8 cellular contexts compared by ENCODE assay signal in the genomic region with DNA sequence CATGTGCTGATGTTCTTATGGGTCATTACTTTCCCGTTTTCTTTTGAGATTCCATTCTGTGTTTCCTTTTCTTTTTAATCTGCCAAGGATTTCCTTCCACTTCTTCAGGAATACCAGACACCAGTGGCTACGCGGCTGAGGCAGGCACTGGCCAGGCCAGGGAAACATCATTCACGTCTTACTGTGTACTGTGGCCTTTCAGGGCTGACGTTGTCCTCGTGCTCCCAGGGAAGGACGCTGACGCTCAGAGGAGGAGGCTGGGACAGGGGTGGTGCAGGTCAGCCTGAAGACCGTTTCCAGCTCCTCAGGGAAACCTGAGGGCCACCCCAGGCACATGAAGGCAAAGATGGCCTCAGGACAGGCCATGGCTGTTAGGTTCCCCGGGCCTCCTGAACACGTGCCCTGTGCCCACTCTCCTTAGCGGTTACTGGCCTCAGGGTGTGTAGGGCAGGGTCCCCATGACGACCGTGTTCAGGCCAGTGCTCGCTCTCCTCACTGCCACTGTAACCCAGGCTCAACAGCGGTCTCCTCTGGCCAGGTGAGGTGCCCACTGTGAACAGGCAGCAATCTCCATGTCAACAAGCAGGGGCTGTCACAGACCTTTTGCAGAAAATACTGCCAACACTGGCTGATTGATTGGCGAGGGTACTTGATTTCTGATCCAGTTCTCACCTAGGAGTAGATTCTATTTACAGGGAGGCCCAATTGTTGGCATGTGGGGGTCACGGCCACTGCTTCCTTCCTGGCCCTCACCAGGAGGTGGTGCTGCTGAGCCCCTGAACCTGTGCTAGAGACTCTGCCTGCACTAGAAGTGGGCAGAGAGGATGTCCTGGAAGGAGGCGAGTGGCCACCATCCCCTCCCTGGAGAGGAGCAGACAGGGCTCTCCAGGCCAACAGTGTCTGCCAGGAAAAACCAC.
DNase-seq lines count a peak whose midpoint lies in the region; ATAC-seq and TF ChIP-seq lines count a peak whose summit lies in the region.

No MANE protein-coding gene starts in this region.

- H3K27me3 Mint-ChIP-seq in osteocyte (ENCODE audit: unreplicated experiment), result no peaks in the 10 kb centered on the region

- H3K27ac Mint-ChIP-seq in osteocyte (ENCODE audit: unreplicated experiment), result peak overlapping the region; percentile 2

- peaks cover 63% of the 10 kb centered on the region for H3K36me3 Mint-ChIP-seq in osteocyte (ENCODE audit: unreplicated experiment)

- H3K9me3 Mint-ChIP-seq in osteocyte (ENCODE audit: unreplicated experiment), result no peaks in the 10 kb centered on the region

- TF ChIP-seq CTCF in esophagus squamous epithelium (IDR thresholded peaks at IDR 0.05), result peak in 5 of 6 experiments; percentile 30 to 50 (median 42)
- TF ChIP-seq CTCF in osteocyte (IDR thresholded peaks at IDR 0.05), result peak; percentile 75

- TF ChIP-seq POLR2A in esophagus squamous epithelium (IDR thresholded peaks at IDR 0.05), result no peak
- no peak for TF ChIP-seq POLR2A in GM18505 (IDR thresholded peaks at IDR 0.05; ENCODE audit: borderline replicate concordance, extremely low read depth, insufficient read depth, insufficient read length)

- intact Hi-C loops in esophagus squamous epithelium (cut with DNase I), result loop anchor here (10.0 kb wide), 1 partner anchor 241 kb away; no protein-coding TSS in a partner anchor

- H3K4me3 ChIP-seq in esophagus squamous epithelium, result no peak overlapping the region

- peak; percentile 19 for DNase-seq in SKM-1 treated with dmso at 0.1 percent for 144 hours (lab: John Stamatoyannopoulos, UW; ENCODE audit: unreplicated experiment)
- DNase-seq in SKM-1 (lab: John Stamatoyannopoulos, UW; ENCODE audit: unreplicated experiment), result no peak
- DNase-seq in UCSD-AML1 (lab: John Stamatoyannopoulos, UW; ENCODE audit: unreplicated experiment), result peak; percentile 40
- no peak for DNase-seq in esophagus squamous epithelium (lab: John Stamatoyannopoulos, UW)
- no peak for DNase-seq in osteocyte (ENCODE audit: extremely low spot score, unreplicated experiment)
- DNase-seq in NCI-H187 treated with DMSO at 0.1 percent for 48 hours (lab: John Stamatoyannopoulos, UW), result no peak
- DNase-seq in NCI-H2107 treated with DMSO at 0.1 percent for 48 hours (lab: John Stamatoyannopoulos, UW; ENCODE audit: unreplicated experiment), result no peak

- H3K27me3 ChIP-seq in esophagus squamous epithelium, result no peaks in the 10 kb centered on the region

- peaks cover 0 to 12% (median 3%) of the 10 kb centered on the region in 3 donors for H3K4me1 ChIP-seq in esophagus squamous epithelium

- H3K9me3 ChIP-seq in esophagus squamous epithelium, result no peaks in the 10 kb centered on the region

- WGBS in esophagus squamous epithelium, 2 donors, result 80 to 82% methylated on average over 9 to 13 of the region's 19 CpGs

- H3K27ac ChIP-seq in esophagus squamous epithelium, result no peak overlapping the region

- ATAC-seq in GM18505 (IDR thresholded peaks at IDR 0.05; ENCODE audit: unreplicated experiment), result no peak

- peaks cover 12% of the 10 kb centered on the region for H3K4me1 Mint-ChIP-seq in osteocyte (ENCODE audit: unreplicated experiment)

- H3K4me3 Mint-ChIP-seq in osteocyte (ENCODE audit: unreplicated experiment), result no peak overlapping the region

- peaks cover 0 to 18% (median 0%) of the 10 kb centered on the region in 3 donors for H3K36me3 ChIP-seq in esophagus squamous epithelium

Comparison
In these comparisons a context has a peak if more than half of its experiments do, and no peak if none do; other contexts are left out.
1. DNase-seq: peak in SKM-1 treated with dmso at 0.1 percent for 144 hours (single experiment) and UCSD-AML1 (single experiment); none in SKM-1 (single experiment), esophagus squamous epithelium (single experiment), osteocyte (single experiment), NCI-H187 treated with DMSO at 0.1 percent for 48 hours (single experiment) and NCI-H2107 treated with DMSO at 0.1 percent for 48 hours (single experiment).